In the genomic region with DNA sequence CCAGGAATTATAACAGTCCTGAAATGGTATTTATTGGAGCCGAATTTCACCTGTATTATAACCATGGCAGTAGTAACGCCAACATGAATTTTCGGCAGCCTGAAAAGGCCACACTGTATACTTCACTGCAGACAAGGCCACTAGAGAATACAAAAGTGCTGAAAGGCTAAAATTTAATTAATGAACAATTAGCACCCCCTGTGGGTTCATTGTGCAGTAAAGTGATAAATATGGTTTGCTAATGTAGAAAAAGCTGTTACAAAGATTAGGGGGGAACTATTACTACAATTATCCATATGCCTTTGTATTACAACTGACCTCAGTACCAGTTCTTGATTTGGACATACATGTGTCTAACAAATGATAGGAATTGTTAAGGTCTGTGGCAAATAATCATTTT, we compare ENCODE assay signal across 17 cellular contexts.
"Had no signal": no experiment of that assay in that cellular context is flagged by ENCODE, and none has a peak within 500 bp of the region (broad histone marks: within the 10 kb centered on the region; RNA-seq: fewer than 3 reads in every experiment).

No MANE protein-coding gene starts in this region.

- DNase-seq: activated CD4-positive, alpha-beta T cell treated with anti-CD3 and anti-CD28 coated beads, Interleukin-2, amount 10 ng/mL, durations not matched to agents 7 days and 5 days; activated CD8-positive, alpha-beta memory T cell treated with anti-CD3 and anti-CD28 coated beads, Interleukin-2, amount 50 U/mL, for 4 hours; activated CD8-positive, alpha-beta T cell treated with anti-CD3 and anti-CD28 coated beads, Interleukin-2, amount 10 ng/mL, durations not matched to agents 7 days and 5 days; activated naive CD4-positive, alpha-beta T cell treated with anti-CD3 and anti-CD28 coated beads for 36 hours; activated T-cell treated with anti-CD3 and anti-CD28 coated beads, Interleukin-2, amount 50 U/mL, for 4 hours; body of pancreas; central memory CD4-positive, alpha-beta T cell; cortex of kidney; immature natural killer cell; kidney glomerular epithelial cell; mesenchymal stem cell; mucosa of descending colon; naive B cell had no signal

- H3K4me3 ChIP-seq: body of pancreas, gastroesophageal sphincter, mucosa of descending colon had no signal

- H3K27me3 ChIP-seq: body of pancreas, gastroesophageal sphincter had no signal

- H3K36me3 ChIP-seq: gastroesophageal sphincter had no signal

- H3K9me3 ChIP-seq: body of pancreas, gastroesophageal sphincter, mucosa of descending colon had no signal

- FAIRE-seq: endometrium had no signal

- ATAC-seq: activated CD4-positive, CD25-positive, alpha-beta regulatory T cell treated with anti-CD3 and anti-CD28 coated beads, Interleukin-2, amount 50 U/mL, for 24 hours; activated CD8-positive, alpha-beta T cell treated with anti-CD3 and anti-CD28 coated beads, Interleukin-2, amount 10 ng/mL, durations not matched to agents 7 days and 5 days; activated T-cell treated with anti-CD3 and anti-CD28 coated beads, Interleukin-2, amount 50 U/mL, for 4 hours; body of pancreas; esophagus mucosa; gastroesophageal sphincter; mucosa of descending colon had no signal

- H3K27ac ChIP-seq: body of pancreas, gastroesophageal sphincter had no signal
